ENCODE assay signal across 8 cellular contexts in genomic region chr11:46361283-46362145, GRCh38. TPM values are rescaled to one million over a fixed set of nuclear protein-coding genes. Genes with fewer than 3 reads are reported as not detected.
DNase-seq lines count a peak whose midpoint lies in the region; ATAC-seq and TF ChIP-seq lines count a peak whose summit lies in the region.

No MANE protein-coding gene starts in this region.

- CTCF ChIA-PET in WTC11 (lab: Charles Lee) = interaction anchor here (0.8 to 11.8 kb wide), 12 partner anchors 8 to 53 kb away, joined by 3 to 231 read pairs (median 3); partner anchors contain the start of gene DGKZ

- peaks cover 3% of the 10 kb centered on the region; the same call in 1 of the 2 replicates for H3K36me3 ChIP-seq in DOHH2 (ENCODE audit: control insufficient read depth, low read length)
- H3K36me3 ChIP-seq in mucosa of stomach (ENCODE audit: control insufficient read depth, insufficient read depth, low read length) = no peaks in the 10 kb centered on the region

- H3K27ac Mint-ChIP-seq in WTC11 = peak overlapping the region; percentile 80; the same call in 1 of the 2 replicates

- H3K4me3 ChIP-seq in DOHH2 (ENCODE audit: low read length) = peak overlapping the region; percentile 75
- H3K4me3 ChIP-seq in mucosa of stomach (ENCODE audit: low read length) = no peak overlapping the region

- H3K9me3 ChIP-seq in DOHH2 (ENCODE audit: control insufficient read depth, insufficient read depth, low read length) = no peaks in the 10 kb centered on the region
- no peaks in the 10 kb centered on the region for H3K9me3 ChIP-seq in mucosa of stomach (ENCODE audit: control insufficient read depth, low read length)

- ATAC-seq in GM21529 (IDR thresholded peaks at IDR 0.05; ENCODE audit: unreplicated experiment) (peak; percentile 93), WTC11 (peak; percentile 23)

- peaks cover 8% of the 10 kb centered on the region for H3F3A ChIP-seq in DOHH2 (ENCODE audit: control insufficient read depth, insufficient read depth)

- no peak for TF ChIP-seq CTCF in DOHH2 (IDR thresholded peaks at IDR 0.05; ENCODE audit: low read depth, low read length, poor library complexity, severe bottlenecking)
- no peak for TF ChIP-seq CTCF in WTC11 (IDR thresholded peaks at IDR 0.05)

- peak overlapping the region; percentile 61 for H3K9ac ChIP-seq in mucosa of stomach (ENCODE audit: low read length)

- H3K4me3 Mint-ChIP-seq in WTC11 = no peak overlapping the region

- POLR2A ChIA-PET in WTC11 (lab: Charles Lee) = interaction anchor here (0.6 to 1.4 kb wide), 3 partner anchors 10 to 896 kb away, joined by 3 read pairs; no protein-coding TSS in a partner anchor

- H3K36me3 Mint-ChIP-seq in WTC11 = peaks cover 2% of the 10 kb centered on the region; the same call in 1 of the 2 replicates

- peak overlapping the region; percentile 56 for H3K27ac ChIP-seq in DOHH2 (ENCODE audit: low read depth, low read length)

- peak; percentile 96 to 97 for DNase-seq in Kasumi-1 (lab: John Stamatoyannopoulos, UW)
- DNase-seq in WTC11 (ENCODE audit: low spot score) = no peak
- DNase-seq in dermis blood vessel endothelial cell = peak; percentile 74
- peak; percentile 68 for DNase-seq in superior temporal gyrus (ENCODE audit: extremely low spot score)
- no peak for DNase-seq in NCI-H345 (lab: John Stamatoyannopoulos, UW)

- no peaks in the 10 kb centered on the region for H3K27me3 Mint-ChIP-seq in WTC11 (ENCODE audit: low read depth)

- H3K4me1 ChIP-seq in DOHH2 (ENCODE audit: control insufficient read depth, low read length) (peaks cover 26% of the 10 kb centered on the region), mucosa of stomach (ENCODE audit: control insufficient read depth, insufficient read depth, low read length) (peaks cover 49% of the 10 kb centered on the region)

- H3K4me2 ChIP-seq in DOHH2 (ENCODE audit: low read length) = peak overlapping the region; percentile 93

- H3K79me2 ChIP-seq in DOHH2 (ENCODE audit: control insufficient read depth, low read length) = peaks cover 53% of the 10 kb centered on the region

- H3K27me3 ChIP-seq in DOHH2 (ENCODE audit: control insufficient read depth, low read length) = no peaks in the 10 kb centered on the region
- H3K27me3 ChIP-seq in mucosa of stomach (ENCODE audit: control insufficient read depth, insufficient read depth, low read length) = no peaks in the 10 kb centered on the region

- H3K4me1 Mint-ChIP-seq in WTC11 = peaks cover 34% of the 10 kb centered on the region

- H3K9me2 ChIP-seq in DOHH2 (replicated peaks; ENCODE audit: control insufficient read depth, low read length) = no peaks in the 10 kb centered on the region

- no peaks in the 10 kb centered on the region; the same call in 1 of the 2 replicates for H4K20me1 ChIP-seq in DOHH2 (ENCODE audit: control insufficient read depth, insufficient read depth, low read depth, low read length)

- no peaks in the 10 kb centered on the region for H3K9me3 Mint-ChIP-seq in WTC11

TF ChIP-seq in WTC11, 78 proteins besides CTCF, POLR2A, EP300 and RAD21:
- TF ChIP-seq E2F5 (CRISPR knock-in tag; IDR thresholded peaks at IDR 0.05) (no peak), IRF1 (CRISPR knock-in tag; IDR thresholded peaks at IDR 0.05) (no peak), ZNF671 (CRISPR knock-in tag; IDR thresholded peaks at IDR 0.05) (no peak), USF2 (CRISPR knock-in tag; IDR thresholded peaks at IDR 0.05) (no peak)

RNA-seq across cellular contexts. Expression of gene DGKZ, which starts 14.3 kb away (rescaled TPM):
- 107 to 139 TPM (median 115 TPM) in 3 replicates for total RNA-seq in WTC11 (2021)
- total RNA-seq in dermis blood vessel endothelial cell = 79.8 and 86.2 TPM in 2 replicates

RNA-seq across cellular contexts. Expression of gene MDK, which starts 20.0 kb away (rescaled TPM):
- 560 to 611 TPM (median 602 TPM) in 3 replicates for total RNA-seq in WTC11 (2021)
- total RNA-seq in dermis blood vessel endothelial cell = 46.1 and 59.6 TPM in 2 replicates

RNA-seq across cellular contexts. Expression of gene CHRM4, which starts 30.1 kb away (rescaled TPM):
- total RNA-seq in WTC11 (2021) (0.62 to 0.85 TPM (median 0.62 TPM) in 3 replicates), dermis blood vessel endothelial cell (0.09 and 0.17 TPM in 2 replicates)

Comparison
In these comparisons a context has a peak if more than half of its experiments do, and no peak if none do; other contexts are left out.
1. DNase-seq: peak in Kasumi-1 (2 of 2), dermis blood vessel endothelial cell (single experiment) and superior temporal gyrus (single experiment); none in WTC11 (single experiment) and NCI-H345 (single experiment).